Comparison of ENCODE assay signal across 6 cellular contexts in the genomic region with DNA sequence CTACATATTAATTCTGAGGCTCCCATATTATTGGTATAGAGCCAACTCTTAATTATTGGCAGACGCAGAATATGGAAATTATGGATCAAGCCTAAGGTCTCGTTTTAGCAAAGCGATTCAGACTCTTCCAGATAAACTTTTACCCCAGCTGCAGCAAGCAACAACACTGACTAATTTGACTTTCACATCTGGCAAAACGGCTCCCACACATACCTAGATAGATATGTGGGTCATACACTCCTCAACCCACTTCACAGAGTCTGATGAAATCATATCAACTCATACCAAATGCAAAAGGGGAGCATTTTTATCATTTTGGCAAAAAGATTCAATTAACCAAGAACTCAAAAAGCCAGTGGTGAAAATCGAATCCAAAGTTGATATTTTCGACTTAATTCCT. TPM values are rescaled to one million over a fixed set of nuclear protein-coding genes. Genes with fewer than 3 reads are reported as not detected.
"Had no signal": no experiment of that assay in that cellular context is flagged by ENCODE, and none has a peak within 500 bp of the region (broad histone marks: within the 10 kb centered on the region; RNA-seq: fewer than 3 reads in every experiment).

No MANE protein-coding gene starts in this region.

- H3K4me3 ChIP-seq: GM23248 had no signal

- H2AFZ ChIP-seq: GM23248 had no signal

- H3K27ac Mint-ChIP-seq: H9 had no signal

- DNase-seq: GM23248, GOT3, H9, HCEC 1CT, IMR-90 had no signal

- H3K27ac ChIP-seq: GM23248 had no signal

- H3K9ac ChIP-seq: GM23248 had no signal

- H3K4me3 Mint-ChIP-seq: H9 had no signal

RNA-seq across cellular contexts. Expression of gene KDR, which starts 36.3 kb away (rescaled TPM):
- total RNA-seq: GM23248, HT-29, IMR-90 had no signal
